1 cellular context compared by ENCODE assay signal in the genomic region with DNA sequence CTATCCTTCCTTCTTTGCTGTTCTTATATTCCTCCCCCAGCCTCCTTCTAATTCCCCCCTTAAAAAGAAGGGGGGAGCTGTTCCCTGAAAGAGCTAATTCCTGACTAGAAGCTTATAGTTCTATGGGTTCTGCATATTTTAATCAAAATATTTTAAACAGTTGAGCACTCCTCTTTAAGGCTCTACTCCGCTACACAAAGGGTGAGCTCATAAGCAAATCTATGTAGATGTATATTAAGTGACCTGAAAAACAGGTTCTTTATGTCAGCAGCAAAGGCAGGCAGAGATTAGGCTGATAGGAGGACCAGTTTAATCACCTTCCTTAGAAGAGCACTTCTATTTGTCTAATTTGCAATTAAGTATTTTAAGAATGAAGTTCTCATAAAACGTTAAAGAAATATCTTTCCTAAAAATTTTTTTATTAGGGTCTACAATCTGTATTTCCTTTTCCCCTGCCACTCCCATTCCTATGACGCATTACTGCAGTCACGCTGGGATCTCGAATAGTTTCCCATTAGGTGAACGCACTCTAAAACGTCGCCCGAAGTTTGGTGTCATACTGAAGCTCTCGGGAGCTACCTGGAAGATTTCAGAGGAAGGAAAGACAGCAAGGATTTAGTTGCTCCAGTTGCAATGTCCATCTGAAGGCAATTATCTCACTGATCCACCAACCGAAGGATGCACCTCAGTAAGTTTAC.
TF ChIP-seq lines count a peak whose summit lies in the region.

No MANE protein-coding gene starts in this region.

TF ChIP-seq in HEK293, 187 proteins besides CTCF, POLR2A, EP300 and RAD21:
- TF ChIP-seq, protein P1, sequence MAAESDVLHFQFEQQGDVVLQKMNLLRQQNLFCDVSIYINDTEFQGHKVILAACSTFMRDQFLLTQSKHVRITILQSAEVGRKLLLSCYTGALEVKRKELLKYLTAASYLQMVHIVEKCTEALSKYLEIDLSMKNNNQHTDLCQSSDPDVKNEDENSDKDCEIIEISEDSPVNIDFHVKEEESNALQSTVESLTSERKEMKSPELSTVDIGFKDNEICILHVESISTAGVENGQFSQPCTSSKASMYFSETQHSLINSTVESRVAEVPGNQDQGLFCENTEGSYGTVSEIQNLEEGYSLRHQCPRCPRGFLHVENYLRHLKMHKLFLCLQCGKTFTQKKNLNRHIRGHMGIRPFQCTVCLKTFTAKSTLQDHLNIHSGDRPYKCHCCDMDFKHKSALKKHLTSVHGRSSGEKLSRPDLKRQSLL (tag by site-specific recombination; IDR thresholded peaks at IDR 0.05), result no peak
- TF ChIP-seq KLF9 (tag by site-specific recombination; IDR thresholded peaks at IDR 0.05; ENCODE audit: low read depth) (0 out of 2 replicates have a peak, but pooled peaks have one; percentile 26), ZNF629 (tag by site-specific recombination; IDR thresholded peaks at IDR 0.05) (peak; percentile 91), ZBTB20 (tag by site-specific recombination; IDR thresholded peaks at IDR 0.05) (peak; percentile 61), ZNF585B (tag by site-specific recombination; IDR thresholded peaks at IDR 0.05) (no peak), ZNF10 (tag by site-specific recombination; IDR thresholded peaks at IDR 0.05) (no peak), ZNF37A (tag by site-specific recombination; IDR thresholded peaks at IDR 0.05) (no peak), SP3 (tag by site-specific recombination; IDR thresholded peaks at IDR 0.05) (no peak), ZNF664 (tag by site-specific recombination; IDR thresholded peaks at IDR 0.05) (no peak), ZNF521 (tag by site-specific recombination; IDR thresholded peaks at IDR 0.05) (no peak), KLF10 (tag by site-specific recombination; IDR thresholded peaks at IDR 0.05) (peak; percentile 18; the same call in 1 of the 2 replicates), ZNF341 (tag by site-specific recombination; IDR thresholded peaks at IDR 0.05; ENCODE audit: low read depth) (peak; percentile 93), ZNF121 (tag by site-specific recombination; IDR thresholded peaks at IDR 0.05) (0 out of 2 replicates have a peak, but pooled peaks have one; percentile 60), ZEB2 (tag by site-specific recombination; IDR thresholded peaks at IDR 0.05) (0 out of 2 replicates have a peak, but pooled peaks have one; percentile 25), ZNF677 (tag by site-specific recombination; IDR thresholded peaks at IDR 0.05) (no peak), KLF7 (tag by site-specific recombination; IDR thresholded peaks at IDR 0.05; ENCODE audit: borderline replicate concordance) (no peak), ZNF600 (tag by site-specific recombination; IDR thresholded peaks at IDR 0.05) (no peak), ZFP69B (tag by site-specific recombination; IDR thresholded peaks at IDR 0.05) (no peak), ZFP3 (tag by site-specific recombination; IDR thresholded peaks at IDR 0.05; ENCODE audit: low read depth) (no peak), ZSCAN30 (tag by site-specific recombination; IDR thresholded peaks at IDR 0.05) (no peak), ZFP37 (tag by site-specific recombination; IDR thresholded peaks at IDR 0.05) (peak; percentile 42; the same call in 1 of the 2 replicates), YY2 (tag by site-specific recombination; IDR thresholded peaks at IDR 0.05) (no peak), IKZF3 (tag by site-specific recombination; IDR thresholded peaks at IDR 0.05) (peak; percentile 56; the same call in 1 of the 2 replicates)
- TF ChIP-seq, protein P2, sequence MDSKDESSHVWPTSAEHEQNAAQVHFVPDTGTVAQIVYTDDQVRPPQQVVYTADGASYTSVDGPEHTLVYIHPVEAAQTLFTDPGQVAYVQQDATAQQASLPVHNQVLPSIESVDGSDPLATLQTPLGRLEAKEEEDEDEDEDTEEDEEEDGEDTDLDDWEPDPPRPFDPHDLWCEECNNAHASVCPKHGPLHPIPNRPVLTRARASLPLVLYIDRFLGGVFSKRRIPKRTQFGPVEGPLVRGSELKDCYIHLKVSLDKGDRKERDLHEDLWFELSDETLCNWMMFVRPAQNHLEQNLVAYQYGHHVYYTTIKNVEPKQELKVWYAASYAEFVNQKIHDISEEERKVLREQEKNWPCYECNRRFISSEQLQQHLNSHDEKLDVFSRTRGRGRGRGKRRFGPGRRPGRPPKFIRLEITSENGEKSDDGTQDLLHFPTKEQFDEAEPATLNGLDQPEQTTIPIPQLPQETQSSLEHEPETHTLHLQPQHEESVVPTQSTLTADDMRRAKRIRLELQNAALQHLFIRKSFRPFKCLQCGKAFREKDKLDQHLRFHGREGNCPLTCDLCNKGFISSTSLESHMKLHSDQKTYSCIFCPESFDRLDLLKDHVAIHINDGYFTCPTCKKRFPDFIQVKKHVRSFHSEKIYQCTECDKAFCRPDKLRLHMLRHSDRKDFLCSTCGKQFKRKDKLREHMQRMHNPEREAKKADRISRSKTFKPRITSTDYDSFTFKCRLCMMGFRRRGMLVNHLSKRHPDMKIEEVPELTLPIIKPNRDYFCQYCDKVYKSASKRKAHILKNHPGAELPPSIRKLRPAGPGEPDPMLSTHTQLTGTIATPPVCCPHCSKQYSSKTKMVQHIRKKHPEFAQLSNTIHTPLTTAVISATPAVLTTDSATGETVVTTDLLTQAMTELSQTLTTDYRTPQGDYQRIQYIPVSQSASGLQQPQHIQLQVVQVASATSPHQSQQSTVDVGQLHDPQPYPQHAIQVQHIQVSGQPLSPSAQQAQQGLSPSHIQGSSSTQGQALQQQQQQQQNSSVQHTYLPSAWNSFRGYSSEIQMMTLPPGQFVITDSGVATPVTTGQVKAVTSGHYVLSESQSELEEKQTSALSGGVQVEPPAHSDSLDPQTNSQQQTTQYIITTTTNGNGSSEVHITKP (tag by site-specific recombination; IDR thresholded peaks at IDR 0.05), result no peak
- TF ChIP-seq, protein P3, sequence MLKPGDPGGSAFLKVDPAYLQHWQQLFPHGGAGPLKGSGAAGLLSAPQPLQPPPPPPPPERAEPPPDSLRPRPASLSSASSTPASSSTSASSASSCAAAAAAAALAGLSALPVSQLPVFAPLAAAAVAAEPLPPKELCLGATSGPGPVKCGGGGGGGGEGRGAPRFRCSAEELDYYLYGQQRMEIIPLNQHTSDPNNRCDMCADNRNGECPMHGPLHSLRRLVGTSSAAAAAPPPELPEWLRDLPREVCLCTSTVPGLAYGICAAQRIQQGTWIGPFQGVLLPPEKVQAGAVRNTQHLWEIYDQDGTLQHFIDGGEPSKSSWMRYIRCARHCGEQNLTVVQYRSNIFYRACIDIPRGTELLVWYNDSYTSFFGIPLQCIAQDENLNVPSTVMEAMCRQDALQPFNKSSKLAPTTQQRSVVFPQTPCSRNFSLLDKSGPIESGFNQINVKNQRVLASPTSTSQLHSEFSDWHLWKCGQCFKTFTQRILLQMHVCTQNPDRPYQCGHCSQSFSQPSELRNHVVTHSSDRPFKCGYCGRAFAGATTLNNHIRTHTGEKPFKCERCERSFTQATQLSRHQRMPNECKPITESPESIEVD (tag by site-specific recombination; IDR thresholded peaks at IDR 0.05), result peak; percentile 85
- TF ChIP-seq, protein P4, sequence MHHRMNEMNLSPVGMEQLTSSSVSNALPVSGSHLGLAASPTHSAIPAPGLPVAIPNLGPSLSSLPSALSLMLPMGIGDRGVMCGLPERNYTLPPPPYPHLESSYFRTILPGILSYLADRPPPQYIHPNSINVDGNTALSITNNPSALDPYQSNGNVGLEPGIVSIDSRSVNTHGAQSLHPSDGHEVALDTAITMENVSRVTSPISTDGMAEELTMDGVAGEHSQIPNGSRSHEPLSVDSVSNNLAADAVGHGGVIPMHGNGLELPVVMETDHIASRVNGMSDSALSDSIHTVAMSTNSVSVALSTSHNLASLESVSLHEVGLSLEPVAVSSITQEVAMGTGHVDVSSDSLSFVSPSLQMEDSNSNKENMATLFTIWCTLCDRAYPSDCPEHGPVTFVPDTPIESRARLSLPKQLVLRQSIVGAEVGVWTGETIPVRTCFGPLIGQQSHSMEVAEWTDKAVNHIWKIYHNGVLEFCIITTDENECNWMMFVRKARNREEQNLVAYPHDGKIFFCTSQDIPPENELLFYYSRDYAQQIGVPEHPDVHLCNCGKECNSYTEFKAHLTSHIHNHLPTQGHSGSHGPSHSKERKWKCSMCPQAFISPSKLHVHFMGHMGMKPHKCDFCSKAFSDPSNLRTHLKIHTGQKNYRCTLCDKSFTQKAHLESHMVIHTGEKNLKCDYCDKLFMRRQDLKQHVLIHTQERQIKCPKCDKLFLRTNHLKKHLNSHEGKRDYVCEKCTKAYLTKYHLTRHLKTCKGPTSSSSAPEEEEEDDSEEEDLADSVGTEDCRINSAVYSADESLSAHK (tag by site-specific recombination; IDR thresholded peaks at IDR 0.05), result no peak
- TF ChIP-seq, protein P5, sequence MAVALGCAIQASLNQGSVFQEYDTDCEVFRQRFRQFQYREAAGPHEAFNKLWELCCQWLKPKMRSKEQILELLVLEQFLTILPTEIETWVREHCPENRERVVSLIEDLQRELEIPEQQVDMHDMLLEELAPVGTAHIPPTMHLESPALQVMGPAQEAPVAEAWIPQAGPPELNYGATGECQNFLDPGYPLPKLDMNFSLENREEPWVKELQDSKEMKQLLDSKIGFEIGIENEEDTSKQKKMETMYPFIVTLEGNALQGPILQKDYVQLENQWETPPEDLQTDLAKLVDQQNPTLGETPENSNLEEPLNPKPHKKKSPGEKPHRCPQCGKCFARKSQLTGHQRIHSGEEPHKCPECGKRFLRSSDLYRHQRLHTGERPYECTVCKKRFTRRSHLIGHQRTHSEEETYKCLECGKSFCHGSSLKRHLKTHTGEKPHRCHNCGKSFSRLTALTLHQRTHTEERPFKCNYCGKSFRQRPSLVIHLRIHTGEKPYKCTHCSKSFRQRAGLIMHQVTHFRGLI (tag by site-specific recombination; IDR thresholded peaks at IDR 0.05), result no peak
TF ChIP-seq in HEK293: peak in this region for 10.
